28 cellular contexts compared by ENCODE assay signal in the genomic region with DNA sequence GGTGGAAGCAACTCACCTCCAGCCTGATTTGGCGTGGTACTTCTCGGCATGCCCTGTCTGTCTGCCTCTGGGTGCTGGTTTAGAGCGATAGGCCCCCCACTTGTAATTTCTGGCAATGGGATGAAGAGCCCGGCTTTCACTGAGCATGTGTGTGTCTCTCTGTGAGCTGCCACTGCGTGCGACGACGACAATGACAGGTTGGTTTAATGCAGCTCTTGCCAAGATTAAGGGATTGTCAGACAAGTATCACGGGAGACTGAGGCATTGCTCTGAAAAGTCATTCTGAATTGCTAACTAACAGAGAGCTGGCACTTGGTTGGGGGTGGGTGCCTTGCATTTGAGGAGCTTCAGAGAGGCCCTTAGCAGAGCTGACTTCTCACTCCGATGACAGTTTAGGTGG.
"Had no signal": no experiment of that assay in that cellular context is flagged by ENCODE, and none has a peak within 500 bp of the region (broad histone marks: within the 10 kb centered on the region; RNA-seq: fewer than 3 reads in every experiment).

No MANE protein-coding gene starts in this region.

- H2AFZ ChIP-seq: neural progenitor cell, parathyroid adenoma had no signal

- H3K27ac ChIP-seq: neural progenitor cell, ovary, parathyroid adenoma, psoas muscle, right lobe of liver, sigmoid colon, stomach, thoracic aorta, thyroid gland, tibial nerve, upper lobe of left lung, vagina had no signal

- H3K9ac ChIP-seq: neural progenitor cell, parathyroid adenoma had no signal

- H3K79me2 ChIP-seq: parathyroid adenoma had no signal

- H3K4me3 ChIP-seq: neural progenitor cell, ovary, psoas muscle, right lobe of liver, sigmoid colon, stomach, thoracic aorta, thyroid gland, tibial nerve, upper lobe of left lung, vagina had no signal

- H3K9me3 ChIP-seq: ovary, psoas muscle, right lobe of liver, sigmoid colon, stomach, thoracic aorta, thyroid gland, tibial nerve, upper lobe of left lung, vagina had no signal

- H3K27me3 ChIP-seq: neural progenitor cell, ovary, right lobe of liver, sigmoid colon, thyroid gland, tibial nerve, upper lobe of left lung, vagina had no signal

- ATAC-seq: naive thymus-derived CD8-positive, alpha-beta T cell; natural killer cell treated with Interleukin-12 subunit alpha and Interleukin-12 subunit beta and Interleukin-15 and Interleukin-18, amount 100 ng/mL, for 72 hours; psoas muscle; right cardiac atrium; right lobe of liver; stimulated activated effector memory CD8-positive, alpha-beta T cell treated with anti-CD3 and anti-CD28 coated beads, Interleukin-12 subunit alpha, Interleukin-12 subunit beta, amount 100 ng/mL, for 72 hours; stimulated activated naive B cell treated with anti-CD40 and anti-IgM and Interleukin-4, amounts not matched to agents 10 μg/mL and 1 μg/mL and 100 μg/mL, for 72 hours had no signal

- FAIRE-seq: small intestine, urothelium cell line had no signal

- DNase-seq: naive thymus-derived CD8-positive, alpha-beta T cell; nephron progenitor cell; occipital lobe; ovary; posterior cingulate gyrus; psoas muscle; right cardiac atrium; right lobe of liver; sigmoid colon; small intestine; stimulated activated CD4-positive, alpha-beta T cell treated with anti-CD3 and anti-CD28 coated beads, Interleukin-15, amount 100 ng/mL, for 24 hours; stimulated activated CD4-positive, alpha-beta T cell treated with anti-CD3 and anti-CD28 coated beads, Interleukin-2, amount 100 ng/mL, for 24 hours; stimulated activated CD4-positive, alpha-beta T cell treated with anti-CD3 and anti-CD28 coated beads, Interleukin-2, amount 100 ng/mL, for 48 hours; stimulated activated CD4-positive, alpha-beta T cell treated with anti-CD3 and anti-CD28 coated beads, Interleukin-4, amount 100 ng/mL, for 24 hours; stimulated activated naive B cell treated with anti-CD40 and anti-IgM and Interleukin-4, amounts not matched to agents 10 μg/mL and 1 μg/mL and 100 μg/mL, for 72 hours; stimulated activated naive CD4-positive, alpha-beta T cell treated with Interleukin-2 at 50 U/mL for 16 hours; stomach; thyroid gland; trophoblast cell; upper lobe of left lung had no signal

- H3K4me2 ChIP-seq: neural progenitor cell had no signal

- H3K36me3 ChIP-seq: neural progenitor cell, ovary, right lobe of liver, sigmoid colon, stomach, thoracic aorta, thyroid gland, tibial nerve, upper lobe of left lung, vagina had no signal

- H3K4me1 ChIP-seq: neural progenitor cell, parathyroid adenoma, psoas muscle, right lobe of liver, sigmoid colon, stomach, thyroid gland, tibial nerve, upper lobe of left lung, vagina had no signal
